ENCODE assay signal across 7 cellular contexts in genomic region chr15:77996776-77997175, GRCh38.
A peak's percentile ranks its signal among the peaks of the same experiment; 100 is the strongest.
DNase-seq lines count a peak whose midpoint lies in the region; TF ChIP-seq lines count a peak whose summit lies in the region.
"Not testable (repeated sequence)": the region's sequence is repeated elsewhere in the genome, so short reads cannot be mapped to it uniquely, and the experiment has no call there.

No MANE protein-coding gene starts in this region.

- H3K27me3 ChIP-seq in mesenchymal stem cell (ENCODE audit: control insufficient read depth in 1 of 2, insufficient read depth in 1 of 2, low read length in 2 of 2); ovary; skeletal muscle satellite cell (ENCODE audit: control insufficient read depth, insufficient read depth, low read length): not testable (repeated sequence)

- TF ChIP-seq EP300 in ovary (IDR thresholded peaks at IDR 0.05), result not testable (repeated sequence)

- not testable (repeated sequence) for H3K4me3 ChIP-seq in fibroblast of villous mesenchyme (ENCODE audit: low read depth, low read length); mesenchymal stem cell (ENCODE audit: insufficient read depth in 1 of 2, low read depth in 1 of 2, low read length in 2 of 2); ovary; skeletal muscle satellite cell (ENCODE audit: low read length)

- TF ChIP-seq POLR2A in ovary (IDR thresholded peaks at IDR 0.05), result not testable (repeated sequence)

- H3K79me1 ChIP-seq in mesenchymal stem cell (replicated peaks; ENCODE audit: low read length, poor library complexity, severe bottlenecking), result peaks cover 27% of the 10 kb centered on the region

- H3K18ac ChIP-seq in mesenchymal stem cell (ENCODE audit: low read depth in 1 of 2, low read length in 2 of 2), result not testable (repeated sequence)

- intact Hi-C loops in ovary (cut with DNase I), result not testable (repeated sequence)

- H3K4me2 ChIP-seq in mesenchymal stem cell (ENCODE audit: low read length, poor library complexity, severe bottlenecking); skeletal muscle satellite cell (ENCODE audit: low read length): not testable (repeated sequence)

- not testable (repeated sequence) for H3K9me3 Mint-ChIP-seq in HFFc6; activated T-cell treated with anti-CD3 and anti-CD28 coated beads, Interleukin-2, amount 50 U/mL, for 24 hours; chondrocyte (ENCODE audit: low read depth)

- H3K4me1 ChIP-seq in mesenchymal stem cell (ENCODE audit: control insufficient read depth, insufficient read depth, low read depth, low read length), result peaks cover 50% of the 10 kb centered on the region
- H3K4me1 ChIP-seq in ovary (ENCODE audit: insufficient read depth), result peaks cover 25% of the 10 kb centered on the region
- peaks cover 56% of the 10 kb centered on the region for H3K4me1 ChIP-seq in skeletal muscle satellite cell (ENCODE audit: control insufficient read depth, insufficient read depth, low read length)

- not testable (repeated sequence) for H3K9me3 ChIP-seq in mesenchymal stem cell (ENCODE audit: control insufficient read depth, low read length); ovary; skeletal muscle satellite cell (replicated peaks; ENCODE audit: low read length)

- H3K36me3 ChIP-seq in mesenchymal stem cell (ENCODE audit: control insufficient read depth in 1 of 2, insufficient read depth in 2 of 2, low read depth in 1 of 2, low read length in 2 of 2), result peaks cover 39 to 66% of the 10 kb centered on the region in 2 experiments
- H3K36me3 ChIP-seq in ovary, result not testable (repeated sequence)
- H3K36me3 ChIP-seq in skeletal muscle satellite cell (ENCODE audit: insufficient read depth, low read length), result peaks cover 40% of the 10 kb centered on the region

- not testable (repeated sequence) for H4K91ac ChIP-seq in mesenchymal stem cell (ENCODE audit: low read length)

- H2BK5ac ChIP-seq in mesenchymal stem cell (ENCODE audit: low read depth, low read length, poor library complexity, severe bottlenecking), result not testable (repeated sequence)

- H3K4me3 Mint-ChIP-seq in HFFc6; activated T-cell treated with anti-CD3 and anti-CD28 coated beads, Interleukin-2, amount 50 U/mL, for 24 hours; chondrocyte (ENCODE audit: unreplicated experiment): not testable (repeated sequence)

- H3K4ac ChIP-seq in mesenchymal stem cell (ENCODE audit: low read depth in 1 of 2, low read length in 2 of 2), result not testable (repeated sequence)

- H3K4me1 Mint-ChIP-seq in HFFc6 (ENCODE audit: low read depth) (peaks cover 42% of the 10 kb centered on the region), chondrocyte (ENCODE audit: low read depth) (peaks cover 51% of the 10 kb centered on the region)
- H3K4me1 Mint-ChIP-seq in activated T-cell treated with anti-CD3 and anti-CD28 coated beads, Interleukin-2, amount 50 U/mL, for 24 hours (ENCODE audit: low read depth), result peaks cover 19% of the 10 kb centered on the region

- not testable (repeated sequence) for H3K14ac ChIP-seq in mesenchymal stem cell (ENCODE audit: low read length in 2 of 2)

- H3K27ac ChIP-seq in mesenchymal stem cell (ENCODE audit: low read length, poor library complexity, severe bottlenecking) (peak overlapping the region; percentile 12), ovary (peak overlapping the region in 1 of 2 donors; percentile 61)

- H2AFZ ChIP-seq in mesenchymal stem cell (ENCODE audit: low read depth, low read length), result not testable (repeated sequence)

- not testable (repeated sequence) for H2AK5ac ChIP-seq in mesenchymal stem cell (ENCODE audit: low read length, severe bottlenecking)

- WGBS in mesenchymal stem cell, result 89% methylated on average over 4 of the region's 4 CpGs
- WGBS in ovary, 3 donors, result 14 to 21% (median 16%) methylated on average over 4 of the region's 4 CpGs

- H3K23ac ChIP-seq in mesenchymal stem cell (ENCODE audit: low read length in 2 of 2), result not testable (repeated sequence)

- TF ChIP-seq CTCF in HFFc6 (IDR thresholded peaks at IDR 0.05); chondrocyte (IDR thresholded peaks at IDR 0.05); fibroblast of villous mesenchyme (IDR thresholded peaks at IDR 0.05; ENCODE audit: insufficient read depth, low read depth, low read length); ovary (IDR thresholded peaks at IDR 0.05): not testable (repeated sequence)

- not testable (repeated sequence) for H2BK12ac ChIP-seq in mesenchymal stem cell (ENCODE audit: low read length in 2 of 2)

- H4K8ac ChIP-seq in mesenchymal stem cell (ENCODE audit: low read length), result peak overlapping the region; percentile 7

- not testable (repeated sequence) for H3K27me3 Mint-ChIP-seq in HFFc6 (ENCODE audit: insufficient read depth); activated T-cell treated with anti-CD3 and anti-CD28 coated beads, Interleukin-2, amount 50 U/mL, for 24 hours; chondrocyte (ENCODE audit: low read depth)

- H3K9ac ChIP-seq in mesenchymal stem cell (ENCODE audit: low read length), result not testable (repeated sequence)
- peak overlapping the region; percentile 41 for H3K9ac ChIP-seq in skeletal muscle satellite cell (ENCODE audit: low read depth, low read length)

- H3K27ac Mint-ChIP-seq in HFFc6, result peak overlapping the region; percentile 11; the same call in 1 of the 2 replicates
- H3K27ac Mint-ChIP-seq in activated T-cell treated with anti-CD3 and anti-CD28 coated beads, Interleukin-2, amount 50 U/mL, for 24 hours, result peak overlapping the region; percentile 17
- peak overlapping the region; percentile 47 for H3K27ac Mint-ChIP-seq in chondrocyte (ENCODE audit: unreplicated experiment)

- not testable (repeated sequence) for DNase-seq in HFFc6; activated T-cell treated with anti-CD3 and anti-CD28 coated beads, Interleukin-2, amount 50 U/mL, for 24 hours; chondrocyte (ENCODE audit: low spot score); mesenchymal stem cell
- DNase-seq in fibroblast of villous mesenchyme (ENCODE audit: low read depth), result peak; percentile 41
- peak in 3 of 5 donors; percentile 34 to 61 (median 51) for DNase-seq in ovary

- not testable (repeated sequence) for H2BK120ac ChIP-seq in mesenchymal stem cell (ENCODE audit: low read depth, low read length)

- not testable (repeated sequence) for H2BK15ac ChIP-seq in mesenchymal stem cell (ENCODE audit: low read depth, poor library complexity, severe bottlenecking)

- H3K36me3 Mint-ChIP-seq in HFFc6 (ENCODE audit: low read depth) (peaks cover 13% of the 10 kb centered on the region; the same call in 1 of the 2 replicates), chondrocyte (ENCODE audit: low read depth) (peaks cover 24% of the 10 kb centered on the region)
- H3K36me3 Mint-ChIP-seq in activated T-cell treated with anti-CD3 and anti-CD28 coated beads, Interleukin-2, amount 50 U/mL, for 24 hours (ENCODE audit: low read depth), result peaks cover 60% of the 10 kb centered on the region
